In genomic region chr3:172001616-172002015, GRCh38 we compare ENCODE assay signal across 5 cellular contexts. TPM values are rescaled to one million over a fixed set of nuclear protein-coding genes. Genes with fewer than 3 reads are reported as not detected.
A peak's percentile ranks its signal among the peaks of the same experiment; 100 is the strongest.
DNase-seq lines count a peak whose midpoint lies in the region; ATAC-seq, FAIRE-seq and TF ChIP-seq lines count a peak whose summit lies in the region.
"Not testable (repeated sequence)": the region's sequence is repeated elsewhere in the genome, so short reads cannot be mapped to it uniquely, and the experiment has no call there.

No MANE protein-coding gene starts in this region.

- TF ChIP-seq CTCF in A549 (IDR thresholded peaks at IDR 0.05); HEK293 (tag by site-specific recombination; IDR thresholded peaks at IDR 0.05); HepG2 (CRISPR knock-in tag; IDR thresholded peaks at IDR 0.05): not testable (repeated sequence)

- H3K27ac ChIP-seq in A549, result peak overlapping the region; percentile 54 to 83; a peak in 4 of 6 replicates
- H3K27ac ChIP-seq in HEK293 (ENCODE audit: extremely low read depth, low read depth, low read length); HepG2 (ENCODE audit: extremely low read length, insufficient read depth, low read length): not testable (repeated sequence)

- not testable (repeated sequence) for DNase-seq in A549 (ENCODE audit: low read depth in 1 of 2, low spot score in 1 of 2); HepG2 (ENCODE audit: low spot score)

- H3K27me3 ChIP-seq in HepG2 (ENCODE audit: control insufficient read depth in 1 of 2, insufficient read depth in 2 of 2, low read length in 2 of 2), result not testable (repeated sequence)

- in situ Hi-C loops in HepG2 (cut with HindIII; ENCODE audit: extremely low pct_ligation_motif_present, low pct_unique_long_range_greater_than_20kb), result not testable (repeated sequence)

- peaks cover 11% of the 10 kb centered on the region for H3K4me1 ChIP-seq in A549
- not testable (repeated sequence) for H3K4me1 ChIP-seq in HEK293 (ENCODE audit: control insufficient read depth, insufficient read depth, low read length)
- peaks cover 42% of the 10 kb centered on the region for H3K4me1 ChIP-seq in HepG2 (ENCODE audit: insufficient read depth, low read length)

- CTCF ChIA-PET in A549 (lab: Yijun Ruan, JAX) (interaction anchor here (0.6 kb wide), 1 partner anchor 29 kb away, joined by 3 read pairs; no protein-coding TSS in a partner anchor), HEK293 (lab: Yijun Ruan, JAX) (interaction anchor here (0.7 kb wide), 1 partner anchor 34 kb away, joined by 4 read pairs; no protein-coding TSS in a partner anchor)
- CTCF ChIA-PET in HepG2 (lab: Yijun Ruan, JAX; ENCODE audit: low intra/inter-chr PET ratio, low total read pairs), result not testable (repeated sequence)

- intact Hi-C loops in HepG2 (cut with micrococcal nuclease; ENCODE audit: unreplicated experiment), result not testable (repeated sequence)

- not testable (repeated sequence) for FAIRE-seq in A549 (lab: Jason Lieb, UNC); HepG2 (lab: Jason Lieb, UNC)
- peak; percentile 41 for FAIRE-seq in colon (lab: Jason Lieb, UNC)

- not testable (repeated sequence) for H3K4me3 ChIP-seq in A549; HEK293 (ENCODE audit: low read depth, low read length); HepG2 (replicated peaks in 1 of 3; ENCODE audit: insufficient read depth in 1 of 3, low read depth in 2 of 3, low read length in 3 of 3)

- not testable (repeated sequence) for H3K36me3 ChIP-seq in HEK293 (ENCODE audit: control insufficient read depth in 2 of 2, insufficient read depth in 1 of 2, low read length in 2 of 2); HepG2 (replicated peaks in 1 of 2; ENCODE audit: control insufficient read depth in 1 of 2, insufficient read depth in 2 of 2, low read length in 2 of 2)

- not testable (repeated sequence) for H3K9me3 ChIP-seq in A549; HEK293 (ENCODE audit: control insufficient read depth, insufficient read depth, low read depth, low read length); HepG2 (ENCODE audit: low read length)

- not testable (repeated sequence) for H3K4me2 ChIP-seq in A549; HepG2 (ENCODE audit: low read depth, low read length)

- POLR2A ChIA-PET in A549 (lab: Yijun Ruan, JAX); HEK293 (lab: Yijun Ruan, JAX): not testable (repeated sequence)
- POLR2A ChIA-PET in HepG2 (lab: Yijun Ruan, JAX), result interaction anchor here (0.9 to 1.6 kb wide), 2 partner anchors 10 to 11 kb away, joined by 3 to 5 read pairs; no protein-coding TSS in a partner anchor

- 87% methylated on average over 1 of the region's 1 CpG for WGBS in A549 (ENCODE audit: missing lambda C conversion rate)
- WGBS in HepG2 (ENCODE audit: low lambda C conversion rate), result 90% methylated on average over 1 of the region's 1 CpG

- not testable (repeated sequence) for TF ChIP-seq RAD21 in A549 (conservative IDR thresholded peaks at IDR 0.05 in 1 of 2, IDR thresholded peaks at IDR 0.05 in 1 of 2); HepG2 (CRISPR knock-in tag; IDR thresholded peaks at IDR 0.05)

- not testable (repeated sequence) for H3K9ac ChIP-seq in HepG2 (ENCODE audit: insufficient read depth, low read depth, low read length)

- H2AFZ ChIP-seq in HepG2 (ENCODE audit: low read length), result peak overlapping the region; percentile 40

- not testable (repeated sequence) for H3K79me2 ChIP-seq in HepG2 (ENCODE audit: insufficient read depth, low read length)

- not testable (repeated sequence) for TF ChIP-seq EP300 in A549 (IDR thresholded peaks at IDR 0.05); HepG2 (IDR thresholded peaks at IDR 0.05; ENCODE audit: low read depth in 2 of 2, low read length in 2 of 2); HepG2 (CRISPR knock-in tag; IDR thresholded peaks at IDR 0.05; ENCODE audit: borderline replicate concordance)

- not testable (repeated sequence) for H4K20me1 ChIP-seq in HepG2 (ENCODE audit: insufficient read depth, low read length)

- ATAC-seq in A549, SK-N-SH treated with all-trans-retinoic acid at 6 μM for 48 hours, HepG2: not testable (repeated sequence)

- TF ChIP-seq POLR2A in A549 (IDR thresholded peaks at IDR 0.05; ENCODE audit: low read length); HepG2 (IDR thresholded peaks at IDR 0.05; ENCODE audit: insufficient read depth in 1 of 2, low read depth in 2 of 2, low read length in 2 of 2): not testable (repeated sequence)

- not testable (repeated sequence) for BruUV-seq in HepG2 (replicated peaks; lab: Mats Ljungman, UMichigan)

TF ChIP-seq in HEK293, 187 proteins besides CTCF, POLR2A, EP300 and RAD21:
- peak; percentile 82 for TF ChIP-seq ZNF146 (tag by site-specific recombination; IDR thresholded peaks at IDR 0.05)

TF ChIP-seq in SK-N-SH treated with all-trans-retinoic acid at 6 μM for 48 hours, 23 proteins besides CTCF, POLR2A, EP300 and RAD21:
- peak; percentile 61; the same call in 1 of the 2 replicates for TF ChIP-seq ZNF8 (CRISPR knock-in tag; IDR thresholded peaks at IDR 0.05)

RNA-seq across cellular contexts. Expression of gene FNDC3B, which starts 37.8 kb away (rescaled TPM):
- polyA plus RNA-seq in A549 (2011; rRNA removed), result 29.5 and 56.0 TPM in 2 replicates
- 8.4 and 8.6 TPM in 2 replicates for polyA plus RNA-seq in A549 (2012; cell fraction: cytosol; rRNA removed)
- 7.0 and 15.3 TPM in 2 replicates for polyA plus RNA-seq in A549 (2012; cell fraction: nucleus; rRNA removed)
- polyA plus RNA-seq in A549 (2017; fragmentation: RNase III; extraction: RNeasy Plus Mini Kit Qiagen cat#74134 plus additional on column Dnase treatment), result 29.9 to 34.5 TPM (median 33.6 TPM) in 3 replicates
- polyA minus RNA-seq in A549 (2011; rRNA and poly(A)+ RNA removed), result 181 TPM in 2 replicates
- total RNA-seq in HepG2 (2016; rRNA removed; fragmentation: Illumina TruSeq; extraction: Trizol), result 103 and 110 TPM in 2 replicates
- total RNA-seq in HepG2 (2016; cell fraction: cytosol; rRNA removed; fragmentation: Illumina TruSeq; extraction: Trizol; ENCODE audit: low read depth), result 133 and 147 TPM in 2 replicates
- total RNA-seq in HepG2 (2016; cell fraction: insoluble cytoplasmic fraction; rRNA removed; fragmentation: Illumina TruSeq; extraction: Trizol), result 93.9 TPM in 2 replicates
- 73.4 and 76.7 TPM in 2 replicates for total RNA-seq in HepG2 (2016; cell fraction: membrane; rRNA removed; fragmentation: Illumina TruSeq; extraction: Trizol)
- total RNA-seq in HepG2 (2016; cell fraction: nucleus; rRNA removed; fragmentation: Illumina TruSeq; extraction: Trizol), result 222 and 239 TPM in 2 replicates
- polyA plus RNA-seq in HepG2 (2011; rRNA removed), result 74.8 and 82.8 TPM in 2 replicates
- polyA plus RNA-seq in HepG2 (2011; cell fraction: cytosol; rRNA removed), result 26.6 and 44.0 TPM in 2 replicates
- 159 and 177 TPM in 2 replicates for polyA plus RNA-seq in HepG2 (2011; cell fraction: nucleus; rRNA removed)
- polyA plus RNA-seq in HepG2 (2012), result 100 and 116 TPM in 2 replicates
- polyA plus RNA-seq in HepG2 (2016; cell fraction: cytosol; fragmentation: Illumina TruSeq; extraction: Trizol; ENCODE audit: low read depth), result 18.9 and 23.3 TPM in 2 replicates
- 71.0 and 74.2 TPM in 2 replicates for polyA plus RNA-seq in HepG2 (2016; cell fraction: insoluble cytoplasmic fraction; fragmentation: Illumina TruSeq; extraction: Trizol; ENCODE audit: low read depth)
- 23.8 and 25.2 TPM in 2 replicates for polyA plus RNA-seq in HepG2 (2016; cell fraction: membrane; fragmentation: Illumina TruSeq; extraction: Trizol; ENCODE audit: low read depth)
- polyA plus RNA-seq in HepG2 (2016; cell fraction: nucleus; fragmentation: Illumina TruSeq; extraction: Trizol; ENCODE audit: insufficient read depth, low read depth), result 67.2 and 72.5 TPM in 2 replicates
- 83.1 and 705 TPM in 2 replicates for polyA minus RNA-seq in HepG2 (2011; rRNA and poly(A)+ RNA removed; ENCODE audit: low replicate concordance)
- 129 and 146 TPM in 2 replicates for polyA minus RNA-seq in HepG2 (2011; cell fraction: cytosol; rRNA and poly(A)+ RNA removed)
- polyA minus RNA-seq in HepG2 (2011; cell fraction: nucleus; rRNA and poly(A)+ RNA removed), result 1,231 and 1,245 TPM in 2 replicates
